17 cellular contexts compared by ENCODE assay signal in genomic region chrX:46635186-46635585, GRCh38.
DNase-seq lines count a peak whose midpoint lies in the region; ATAC-seq and TF ChIP-seq lines count a peak whose summit lies in the region.
"Had no signal": no experiment of that assay in that cellular context is flagged by ENCODE, and none has a peak within 500 bp of the region (broad histone marks: within the 10 kb centered on the region; RNA-seq: fewer than 3 reads in every experiment).

No MANE protein-coding gene starts in this region.

- no peak overlapping the region for H3K4me3 Mint-ChIP-seq in activated CD8-positive, alpha-beta memory T cell treated with anti-CD3 and anti-CD28 coated beads, Interleukin-2, amount 10 ng/mL, durations not matched to agents 7 days and 5 days
- no peak overlapping the region for H3K4me3 Mint-ChIP-seq in GM23338
- peak overlapping the region; percentile 42 for H3K4me3 Mint-ChIP-seq in activated naive CD8-positive, alpha-beta T cell
- H3K4me3 Mint-ChIP-seq in stimulated activated memory B cell treated with anti-CD40 and anti-IgM and Interleukin-4, amounts not matched to agents 10 μg/mL and 1 μg/mL and 100 μg/mL, for 72 hours, result no peak overlapping the region
- H3K4me3 Mint-ChIP-seq: CD4-positive, alpha-beta T cell had no signal

- no peak for TF ChIP-seq CTCF in GM23338 (conservative IDR thresholded peaks at IDR 0.05; ENCODE audit: low read depth in 2 of 2)

- no peaks in the 10 kb centered on the region for H4K20me1 ChIP-seq in GM23338 (replicated peaks; ENCODE audit: insufficient read depth)

- peaks cover 12% of the 10 kb centered on the region for H3K36me3 Mint-ChIP-seq in activated CD8-positive, alpha-beta memory T cell treated with anti-CD3 and anti-CD28 coated beads, Interleukin-2, amount 10 ng/mL, durations not matched to agents 7 days and 5 days
- H3K36me3 Mint-ChIP-seq in GM23338 (ENCODE audit: low read depth), result peaks cover 17% of the 10 kb centered on the region
- H3K36me3 Mint-ChIP-seq in activated naive CD8-positive, alpha-beta T cell, result peaks cover 4% of the 10 kb centered on the region
- peaks cover 51% of the 10 kb centered on the region for H3K36me3 Mint-ChIP-seq in stimulated activated memory B cell treated with anti-CD40 and anti-IgM and Interleukin-4, amounts not matched to agents 10 μg/mL and 1 μg/mL and 100 μg/mL, for 72 hours

- H3K4me1 Mint-ChIP-seq in activated CD8-positive, alpha-beta memory T cell treated with anti-CD3 and anti-CD28 coated beads, Interleukin-2, amount 10 ng/mL, durations not matched to agents 7 days and 5 days, result peaks cover 33% of the 10 kb centered on the region
- H3K4me1 Mint-ChIP-seq in GM23338, result no peaks in the 10 kb centered on the region
- peaks cover 22% of the 10 kb centered on the region for H3K4me1 Mint-ChIP-seq in activated naive CD8-positive, alpha-beta T cell (ENCODE audit: low read depth)
- H3K4me1 Mint-ChIP-seq in stimulated activated memory B cell treated with anti-CD40 and anti-IgM and Interleukin-4, amounts not matched to agents 10 μg/mL and 1 μg/mL and 100 μg/mL, for 72 hours, result peaks cover 23% of the 10 kb centered on the region

- H3K27ac Mint-ChIP-seq in activated CD8-positive, alpha-beta memory T cell treated with anti-CD3 and anti-CD28 coated beads, Interleukin-2, amount 10 ng/mL, durations not matched to agents 7 days and 5 days, result peak overlapping the region; percentile 35
- H3K27ac Mint-ChIP-seq in GM23338, result no peak overlapping the region
- peak overlapping the region; percentile 72 for H3K27ac Mint-ChIP-seq in activated naive CD8-positive, alpha-beta T cell
- H3K27ac Mint-ChIP-seq in stimulated activated memory B cell treated with anti-CD40 and anti-IgM and Interleukin-4, amounts not matched to agents 10 μg/mL and 1 μg/mL and 100 μg/mL, for 72 hours, result peak overlapping the region; percentile 14
- H3K27ac Mint-ChIP-seq: CD4-positive, alpha-beta T cell had no signal

- CTCF ChIA-PET in activated CD8-positive, alpha-beta memory T cell treated with anti-CD3 and anti-CD28 coated beads, Interleukin-2, amount 10 ng/mL, durations not matched to agents 7 days and 5 days (lab: Charles Lee), result no interaction called here

- H3K9me2 ChIP-seq in GM23338 (ENCODE audit: insufficient read depth), result no peaks in the 10 kb centered on the region

- ATAC-seq in activated CD8-positive, alpha-beta memory T cell treated with anti-CD3 and anti-CD28 coated beads, Interleukin-2, amount 10 ng/mL, durations not matched to agents 7 days and 5 days, result no peak
- ATAC-seq in GM23338 (no peak), GM19035 (IDR thresholded peaks at IDR 0.05; ENCODE audit: unreplicated experiment) (no peak), GM21576 (IDR thresholded peaks at IDR 0.05; ENCODE audit: unreplicated experiment) (no peak)
- ATAC-seq in stimulated activated memory B cell treated with anti-CD40 and anti-IgM and Interleukin-4, amounts not matched to agents 10 μg/mL and 1 μg/mL and 100 μg/mL, for 72 hours, result no peak

- 0 out of 2 replicates have a peak overlapping the region, but pooled peaks have one; percentile 19 for H3K27ac ChIP-seq in GM23338 (ENCODE audit: low read depth)
- H3K27ac ChIP-seq: Peyer's patch had no signal

- no peak overlapping the region for H2AFZ ChIP-seq in GM23338

- H3K9me3 Mint-ChIP-seq in activated CD8-positive, alpha-beta memory T cell treated with anti-CD3 and anti-CD28 coated beads, Interleukin-2, amount 10 ng/mL, durations not matched to agents 7 days and 5 days (ENCODE audit: low read depth), result no peaks in the 10 kb centered on the region
- no peaks in the 10 kb centered on the region for H3K9me3 Mint-ChIP-seq in GM23338
- no peaks in the 10 kb centered on the region for H3K9me3 Mint-ChIP-seq in activated naive CD8-positive, alpha-beta T cell (ENCODE audit: low read depth)
- H3K9me3 Mint-ChIP-seq in stimulated activated memory B cell treated with anti-CD40 and anti-IgM and Interleukin-4, amounts not matched to agents 10 μg/mL and 1 μg/mL and 100 μg/mL, for 72 hours, result no peaks in the 10 kb centered on the region
- H3K9me3 Mint-ChIP-seq: CD4-positive, alpha-beta T cell had no signal

- H3K27me3 ChIP-seq in GM23338 (ENCODE audit: insufficient read depth), result no peaks in the 10 kb centered on the region
- H3K27me3 ChIP-seq: Peyer's patch had no signal

- H3F3A ChIP-seq in GM23338 (replicated peaks; ENCODE audit: low read depth), result no peaks in the 10 kb centered on the region

- H3K4me3 ChIP-seq in GM23338, result no peak overlapping the region
- H3K4me3 ChIP-seq: Peyer's patch had no signal

- no peaks in the 10 kb centered on the region for H3K27me3 Mint-ChIP-seq in activated CD8-positive, alpha-beta memory T cell treated with anti-CD3 and anti-CD28 coated beads, Interleukin-2, amount 10 ng/mL, durations not matched to agents 7 days and 5 days
- peaks cover 6% of the 10 kb centered on the region for H3K27me3 Mint-ChIP-seq in GM23338 (ENCODE audit: insufficient read depth, low read depth, poor library complexity)
- no peaks in the 10 kb centered on the region for H3K27me3 Mint-ChIP-seq in activated naive CD8-positive, alpha-beta T cell
- no peaks in the 10 kb centered on the region for H3K27me3 Mint-ChIP-seq in stimulated activated memory B cell treated with anti-CD40 and anti-IgM and Interleukin-4, amounts not matched to agents 10 μg/mL and 1 μg/mL and 100 μg/mL, for 72 hours
- H3K27me3 Mint-ChIP-seq: CD4-positive, alpha-beta T cell had no signal

- H3K4me1 ChIP-seq in GM23338 (ENCODE audit: insufficient read depth), result no peaks in the 10 kb centered on the region
- H3K4me1 ChIP-seq: Peyer's patch had no signal

- no peaks in the 10 kb centered on the region for H3K79me2 ChIP-seq in GM23338 (replicated peaks; ENCODE audit: insufficient read depth)

- H3K36me3 ChIP-seq in GM23338 (ENCODE audit: insufficient read depth), result no peaks in the 10 kb centered on the region
- H3K36me3 ChIP-seq: Peyer's patch had no signal

- H3K4me2 ChIP-seq in GM23338, result no peak overlapping the region

- DNase-seq in activated CD8-positive, alpha-beta memory T cell treated with anti-CD3 and anti-CD28 coated beads, Interleukin-2, amount 10 ng/mL, durations not matched to agents 7 days and 5 days, result no peak
- DNase-seq in activated CD8-positive, alpha-beta memory T cell treated with anti-CD3 and anti-CD28 coated beads, Interleukin-2, amount 50 U/mL, for 48 hours, result no peak
- DNase-seq in GM23338 (ENCODE audit: low spot score) (no peak), NCI-H69 (lab: John Stamatoyannopoulos, UW) (no peak)
- DNase-seq: Calu3; CD4-positive, alpha-beta T cell; KBM-7; NCI-H1092; NCI-H1694 treated with DMSO at 0.1 percent for 48 hours; NCI-H446; NCI-H774; Peyer's patch; Right ventricle myocardium superior had no signal

TF ChIP-seq in GM23338, 12 proteins besides CTCF, POLR2A, EP300 and RAD21 (continues in another document):
- TF ChIP-seq CREB1 (CRISPR knock-in tag; IDR thresholded peaks at IDR 0.05; ENCODE audit: low read depth) (no peak), REST (IDR thresholded peaks at IDR 0.05; ENCODE audit: unreplicated experiment) (no peak), STAT1 (IDR thresholded peaks at IDR 0.05; ENCODE audit: unreplicated experiment) (no peak), EZH2 (IDR thresholded peaks at IDR 0.05; ENCODE audit: low read depth, unreplicated experiment) (no peak), ZNF114 (CRISPR knock-in tag; IDR thresholded peaks at IDR 0.05) (no peak), ZNF331 (CRISPR knock-in tag; IDR thresholded peaks at IDR 0.05; ENCODE audit: low read depth) (no peak)
